ENCODE assay signal across 22 cellular contexts in the genomic region with DNA sequence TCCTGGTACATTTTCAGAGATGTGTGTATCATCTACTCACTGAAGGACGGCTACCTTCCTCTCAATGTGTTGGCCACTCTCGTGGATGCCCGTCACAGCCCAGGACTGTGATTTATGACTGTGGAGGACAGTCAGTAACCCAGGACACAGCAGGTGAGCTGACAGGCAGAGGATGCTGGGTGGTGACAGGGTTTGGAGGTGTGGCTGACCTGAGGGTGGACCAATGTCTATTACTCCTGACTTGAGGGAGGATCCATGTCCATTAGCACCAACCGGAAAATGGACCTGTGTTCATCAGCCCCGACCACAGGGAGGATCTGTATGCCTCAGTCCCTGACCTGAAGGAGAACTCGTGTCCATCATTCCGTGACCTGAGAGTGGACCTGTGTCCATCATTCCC.
"Had no signal": no experiment of that assay in that cellular context is flagged by ENCODE, and none has a peak within 500 bp of the region (broad histone marks: within the 10 kb centered on the region; RNA-seq: fewer than 3 reads in every experiment).

No MANE protein-coding gene starts in this region.

- H3K27me3 Mint-ChIP-seq: T-helper 17 cell had no signal

- H3K4me1 ChIP-seq: ascending aorta, gastroesophageal sphincter, heart left ventricle, neural progenitor cell, psoas muscle, sigmoid colon, thyroid gland, vagina had no signal

- H3K27me3 ChIP-seq: ascending aorta, gastroesophageal sphincter, heart left ventricle, neural progenitor cell, sigmoid colon, thyroid gland, vagina had no signal

- DNase-seq: activated CD4-positive, alpha-beta T cell treated with anti-CD3 and anti-CD28 coated beads for 36 hours; activated CD8-positive, alpha-beta T cell treated with anti-CD3 and anti-CD28 coated beads, Interleukin-2, amount 10 ng/mL, durations not matched to agents 7 days and 5 days; activated gamma-delta T cell; cerebellar nuclear complex; effector CD4-positive, alpha-beta T cell; kidney glomerular epithelial cell; left ventricle myocardium superior; mesenchymal stem cell; sigmoid colon; stimulated activated naive B cell treated with anti-CD40 and anti-IgM and Interleukin-4, amounts not matched to agents 10 μg/mL and 1 μg/mL and 100 μg/mL, for 72 hours; T-helper 17 cell; thyroid gland; WERI-Rb-1 had no signal

- ATAC-seq: activated CD4-positive, alpha-beta T cell treated with anti-CD3 and anti-CD28 coated beads for 36 hours; activated CD8-positive, alpha-beta T cell treated with anti-CD3 and anti-CD28 coated beads, Interleukin-2, amount 10 ng/mL, durations not matched to agents 7 days and 5 days; esophagus mucosa; gastroesophageal sphincter; heart left ventricle; left ventricle myocardium superior; naive thymus-derived CD4-positive, alpha-beta T cell; psoas muscle; stimulated activated naive B cell treated with anti-CD40 and anti-IgM and Interleukin-4, amounts not matched to agents 10 μg/mL and 1 μg/mL and 100 μg/mL, for 72 hours; T-helper 17 cell had no signal

- H3K4me3 Mint-ChIP-seq: activated CD4-positive, alpha-beta T cell treated with anti-CD3 and anti-CD28 coated beads for 36 hours; activated CD8-positive, alpha-beta T cell treated with anti-CD3 and anti-CD28 coated beads, Interleukin-2, amount 10 ng/mL, durations not matched to agents 7 days and 5 days; activated naive CD4-positive, alpha-beta T cell treated with anti-CD3 and anti-CD28 coated beads, Interleukin-2, amount 50 U/mL, for 24 hours; naive thymus-derived CD4-positive, alpha-beta T cell; neural progenitor cell; stimulated activated naive B cell treated with anti-CD40 and anti-IgM and Interleukin-4, amounts not matched to agents 10 μg/mL and 1 μg/mL and 100 μg/mL, for 72 hours; T-helper 17 cell had no signal

- H3K9me3 ChIP-seq: ascending aorta, psoas muscle, sigmoid colon, thyroid gland, vagina had no signal

- H3K36me3 Mint-ChIP-seq: activated naive CD4-positive, alpha-beta T cell treated with anti-CD3 and anti-CD28 coated beads, Interleukin-2, amount 50 U/mL, for 24 hours; naive thymus-derived CD4-positive, alpha-beta T cell; neural progenitor cell; stimulated activated naive B cell treated with anti-CD40 and anti-IgM and Interleukin-4, amounts not matched to agents 10 μg/mL and 1 μg/mL and 100 μg/mL, for 72 hours had no signal

- H3K36me3 ChIP-seq: ascending aorta, gastroesophageal sphincter, heart left ventricle, neural progenitor cell, sigmoid colon, thyroid gland, vagina, WERI-Rb-1 had no signal

- H3K27ac Mint-ChIP-seq: activated CD4-positive, alpha-beta T cell treated with anti-CD3 and anti-CD28 coated beads for 36 hours; activated CD8-positive, alpha-beta T cell treated with anti-CD3 and anti-CD28 coated beads, Interleukin-2, amount 10 ng/mL, durations not matched to agents 7 days and 5 days; activated naive CD4-positive, alpha-beta T cell treated with anti-CD3 and anti-CD28 coated beads, Interleukin-2, amount 50 U/mL, for 24 hours; naive thymus-derived CD4-positive, alpha-beta T cell; neural progenitor cell; stimulated activated naive B cell treated with anti-CD40 and anti-IgM and Interleukin-4, amounts not matched to agents 10 μg/mL and 1 μg/mL and 100 μg/mL, for 72 hours; T-helper 17 cell had no signal

- H3K4me1 Mint-ChIP-seq: activated CD4-positive, alpha-beta T cell treated with anti-CD3 and anti-CD28 coated beads for 36 hours; activated naive CD4-positive, alpha-beta T cell treated with anti-CD3 and anti-CD28 coated beads, Interleukin-2, amount 50 U/mL, for 24 hours; naive thymus-derived CD4-positive, alpha-beta T cell; neural progenitor cell; stimulated activated naive B cell treated with anti-CD40 and anti-IgM and Interleukin-4, amounts not matched to agents 10 μg/mL and 1 μg/mL and 100 μg/mL, for 72 hours; T-helper 17 cell had no signal

- H3K27ac ChIP-seq: ascending aorta, gastroesophageal sphincter, heart left ventricle, neural progenitor cell, psoas muscle, sigmoid colon, thyroid gland, vagina, WERI-Rb-1 had no signal

- H3K4me3 ChIP-seq: ascending aorta, gastroesophageal sphincter, heart left ventricle, neural progenitor cell, psoas muscle, sigmoid colon, thyroid gland, vagina had no signal

- H3K9me3 Mint-ChIP-seq: activated naive CD4-positive, alpha-beta T cell treated with anti-CD3 and anti-CD28 coated beads, Interleukin-2, amount 50 U/mL, for 24 hours; neural progenitor cell had no signal
